ENCODE assay signal across 1 cellular context in genomic region chr5:135255461-135256178, GRCh38.
TF ChIP-seq lines count a peak whose summit lies in the region.

No MANE protein-coding gene starts in this region.

TF ChIP-seq in WTC11, 78 proteins besides CTCF, POLR2A, EP300 and RAD21 (continued from another document):
- TF ChIP-seq USF2 (CRISPR knock-in tag; IDR thresholded peaks at IDR 0.05) = no peak
- TF ChIP-seq, protein P1, sequence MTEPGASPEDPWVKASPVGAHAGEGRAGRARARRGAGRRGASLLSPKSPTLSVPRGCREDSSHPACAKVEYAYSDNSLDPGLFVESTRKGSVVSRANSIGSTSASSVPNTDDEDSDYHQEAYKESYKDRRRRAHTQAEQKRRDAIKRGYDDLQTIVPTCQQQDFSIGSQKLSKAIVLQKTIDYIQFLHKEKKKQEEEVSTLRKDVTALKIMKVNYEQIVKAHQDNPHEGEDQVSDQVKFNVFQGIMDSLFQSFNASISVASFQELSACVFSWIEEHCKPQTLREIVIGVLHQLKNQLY (CRISPR knock-in tag; IDR thresholded peaks at IDR 0.05) = no peak
- no peak for TF ChIP-seq ZNF219 (CRISPR knock-in tag; IDR thresholded peaks at IDR 0.05; ENCODE audit: borderline replicate concordance)
- TF ChIP-seq ZNF121 (CRISPR knock-in tag; IDR thresholded peaks at IDR 0.05) = no peak
- no peak for TF ChIP-seq CREM (CRISPR knock-in tag; IDR thresholded peaks at IDR 0.05)
- TF ChIP-seq, protein P2, sequence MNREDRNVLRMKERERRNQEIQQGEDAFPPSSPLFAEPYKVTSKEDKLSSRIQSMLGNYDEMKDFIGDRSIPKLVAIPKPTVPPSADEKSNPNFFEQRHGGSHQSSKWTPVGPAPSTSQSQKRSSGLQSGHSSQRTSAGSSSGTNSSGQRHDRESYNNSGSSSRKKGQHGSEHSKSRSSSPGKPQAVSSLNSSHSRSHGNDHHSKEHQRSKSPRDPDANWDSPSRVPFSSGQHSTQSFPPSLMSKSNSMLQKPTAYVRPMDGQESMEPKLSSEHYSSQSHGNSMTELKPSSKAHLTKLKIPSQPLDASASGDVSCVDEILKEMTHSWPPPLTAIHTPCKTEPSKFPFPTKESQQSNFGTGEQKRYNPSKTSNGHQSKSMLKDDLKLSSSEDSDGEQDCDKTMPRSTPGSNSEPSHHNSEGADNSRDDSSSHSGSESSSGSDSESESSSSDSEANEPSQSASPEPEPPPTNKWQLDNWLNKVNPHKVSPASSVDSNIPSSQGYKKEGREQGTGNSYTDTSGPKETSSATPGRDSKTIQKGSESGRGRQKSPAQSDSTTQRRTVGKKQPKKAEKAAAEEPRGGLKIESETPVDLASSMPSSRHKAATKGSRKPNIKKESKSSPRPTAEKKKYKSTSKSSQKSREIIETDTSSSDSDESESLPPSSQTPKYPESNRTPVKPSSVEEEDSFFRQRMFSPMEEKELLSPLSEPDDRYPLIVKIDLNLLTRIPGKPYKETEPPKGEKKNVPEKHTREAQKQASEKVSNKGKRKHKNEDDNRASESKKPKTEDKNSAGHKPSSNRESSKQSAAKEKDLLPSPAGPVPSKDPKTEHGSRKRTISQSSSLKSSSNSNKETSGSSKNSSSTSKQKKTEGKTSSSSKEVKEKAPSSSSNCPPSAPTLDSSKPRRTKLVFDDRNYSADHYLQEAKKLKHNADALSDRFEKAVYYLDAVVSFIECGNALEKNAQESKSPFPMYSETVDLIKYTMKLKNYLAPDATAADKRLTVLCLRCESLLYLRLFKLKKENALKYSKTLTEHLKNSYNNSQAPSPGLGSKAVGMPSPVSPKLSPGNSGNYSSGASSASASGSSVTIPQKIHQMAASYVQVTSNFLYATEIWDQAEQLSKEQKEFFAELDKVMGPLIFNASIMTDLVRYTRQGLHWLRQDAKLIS (CRISPR knock-in tag; IDR thresholded peaks at IDR 0.05; ENCODE audit: borderline replicate concordance) = no peak
- TF ChIP-seq, protein P3, sequence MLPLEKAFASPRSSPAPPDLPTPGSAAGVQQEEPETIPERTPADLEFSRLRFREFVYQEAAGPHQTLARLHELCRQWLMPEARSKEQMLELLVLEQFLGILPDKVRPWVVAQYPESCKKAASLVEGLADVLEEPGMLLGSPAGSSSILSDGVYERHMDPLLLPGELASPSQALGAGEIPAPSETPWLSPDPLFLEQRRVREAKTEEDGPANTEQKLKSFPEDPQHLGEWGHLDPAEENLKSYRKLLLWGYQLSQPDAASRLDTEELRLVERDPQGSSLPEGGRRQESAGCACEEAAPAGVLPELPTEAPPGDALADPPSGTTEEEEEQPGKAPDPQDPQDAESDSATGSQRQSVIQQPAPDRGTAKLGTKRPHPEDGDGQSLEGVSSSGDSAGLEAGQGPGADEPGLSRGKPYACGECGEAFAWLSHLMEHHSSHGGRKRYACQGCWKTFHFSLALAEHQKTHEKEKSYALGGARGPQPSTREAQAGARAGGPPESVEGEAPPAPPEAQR (CRISPR knock-in tag; IDR thresholded peaks at IDR 0.05) = no peak
- TF ChIP-seq ETV6 (CRISPR knock-in tag; IDR thresholded peaks at IDR 0.05) = no peak
- TF ChIP-seq ATF1 (CRISPR knock-in tag; IDR thresholded peaks at IDR 0.05) = no peak
- no peak for TF ChIP-seq ZNF423 (CRISPR knock-in tag; IDR thresholded peaks at IDR 0.05)
- TF ChIP-seq, protein P4, sequence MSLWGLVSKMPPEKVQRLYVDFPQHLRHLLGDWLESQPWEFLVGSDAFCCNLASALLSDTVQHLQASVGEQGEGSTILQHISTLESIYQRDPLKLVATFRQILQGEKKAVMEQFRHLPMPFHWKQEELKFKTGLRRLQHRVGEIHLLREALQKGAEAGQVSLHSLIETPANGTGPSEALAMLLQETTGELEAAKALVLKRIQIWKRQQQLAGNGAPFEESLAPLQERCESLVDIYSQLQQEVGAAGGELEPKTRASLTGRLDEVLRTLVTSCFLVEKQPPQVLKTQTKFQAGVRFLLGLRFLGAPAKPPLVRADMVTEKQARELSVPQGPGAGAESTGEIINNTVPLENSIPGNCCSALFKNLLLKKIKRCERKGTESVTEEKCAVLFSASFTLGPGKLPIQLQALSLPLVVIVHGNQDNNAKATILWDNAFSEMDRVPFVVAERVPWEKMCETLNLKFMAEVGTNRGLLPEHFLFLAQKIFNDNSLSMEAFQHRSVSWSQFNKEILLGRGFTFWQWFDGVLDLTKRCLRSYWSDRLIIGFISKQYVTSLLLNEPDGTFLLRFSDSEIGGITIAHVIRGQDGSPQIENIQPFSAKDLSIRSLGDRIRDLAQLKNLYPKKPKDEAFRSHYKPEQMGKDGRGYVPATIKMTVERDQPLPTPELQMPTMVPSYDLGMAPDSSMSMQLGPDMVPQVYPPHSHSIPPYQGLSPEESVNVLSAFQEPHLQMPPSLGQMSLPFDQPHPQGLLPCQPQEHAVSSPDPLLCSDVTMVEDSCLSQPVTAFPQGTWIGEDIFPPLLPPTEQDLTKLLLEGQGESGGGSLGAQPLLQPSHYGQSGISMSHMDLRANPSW (CRISPR knock-in tag; conservative IDR thresholded peaks at IDR 0.05; ENCODE audit: low read depth) = no peak
